ENCODE assay signal across 8 cellular contexts in genomic region chr1:206556748-206557635, GRCh38. TPM values are rescaled to one million over a fixed set of nuclear protein-coding genes. Genes with fewer than 3 reads are reported as not detected.
A peak's percentile ranks its signal among the peaks of the same experiment; 100 is the strongest.
DNase-seq lines count a peak whose midpoint lies in the region; ATAC-seq and TF ChIP-seq lines count a peak whose summit lies in the region.

No MANE protein-coding gene starts in this region.

- CTCF ChIA-PET in A673 (lab: Charles Lee) = no interaction called here
- CTCF ChIA-PET in activated CD8-positive, alpha-beta memory T cell treated with anti-CD3 and anti-CD28 coated beads, Interleukin-2, amount 10 ng/mL, durations not matched to agents 7 days and 5 days (lab: Charles Lee) = interaction anchor here (0.8 to 21.2 kb wide), 8 partner anchors 10 to 78 kb away, joined by 3 to 490 read pairs (median 5); partner anchors contain the start of genes DYRK3, EIF2D and RASSF5

- H3K36me3 Mint-ChIP-seq in activated CD8-positive, alpha-beta memory T cell treated with anti-CD3 and anti-CD28 coated beads, Interleukin-2, amount 10 ng/mL, durations not matched to agents 7 days and 5 days = peaks cover 45% of the 10 kb centered on the region

- H3K27ac Mint-ChIP-seq in activated CD8-positive, alpha-beta memory T cell treated with anti-CD3 and anti-CD28 coated beads, Interleukin-2, amount 10 ng/mL, durations not matched to agents 7 days and 5 days = peak overlapping the region; percentile 96

- H3K4me1 ChIP-seq in A673 (ENCODE audit: insufficient read depth, low read length, poor library complexity, severe bottlenecking) (peaks cover 3% of the 10 kb centered on the region), endocrine pancreas (ENCODE audit: control insufficient read depth, insufficient read depth, low read length) (peaks cover 10% of the 10 kb centered on the region), mucosa of descending colon (ENCODE audit: low read depth) (peaks cover 37% of the 10 kb centered on the region)

- intact Hi-C loops in A673 (cut with micrococcal nuclease; ENCODE audit: unreplicated experiment) (no loop called here), mucosa of descending colon (cut with DNase I, micrococcal nuclease) (no loop called here)

- TF ChIP-seq CTCF in A673 (conservative IDR thresholded peaks at IDR 0.05; ENCODE audit: low read depth, low read length) (no peak), mucosa of descending colon (IDR thresholded peaks at IDR 0.05) (no peak)

- peak overlapping the region; percentile 98 for H3K4me3 Mint-ChIP-seq in activated CD8-positive, alpha-beta memory T cell treated with anti-CD3 and anti-CD28 coated beads, Interleukin-2, amount 10 ng/mL, durations not matched to agents 7 days and 5 days

- H3K27me3 ChIP-seq in A673 (replicated peaks; ENCODE audit: insufficient read depth, low read depth, low read length, poor library complexity) = no peaks in the 10 kb centered on the region
- H3K27me3 ChIP-seq in endocrine pancreas (ENCODE audit: control insufficient read depth, insufficient read depth, low read length) = no peaks in the 10 kb centered on the region

- no TSS peak for BruUV-seq in A673 (replicated peaks; lab: Mats Ljungman, UMichigan)

- peak overlapping the region; percentile 58 for H3K4me3 ChIP-seq in A673 (ENCODE audit: low read depth, low read length, poor library complexity, severe bottlenecking)
- H3K4me3 ChIP-seq in endocrine pancreas (ENCODE audit: control insufficient read depth, insufficient read depth, low read length) = peak overlapping the region; percentile 74
- peak overlapping the region; percentile 21 for H3K4me3 ChIP-seq in mucosa of descending colon

- H3K36me3 ChIP-seq in A673 (ENCODE audit: insufficient read depth, low read length, poor library complexity, severe bottlenecking) = no peaks in the 10 kb centered on the region
- no peaks in the 10 kb centered on the region for H3K36me3 ChIP-seq in endocrine pancreas (ENCODE audit: control insufficient read depth, insufficient read depth, low read length)
- H3K36me3 ChIP-seq in mucosa of descending colon (ENCODE audit: low read depth) = no peaks in the 10 kb centered on the region

- H3K27me3 Mint-ChIP-seq in activated CD8-positive, alpha-beta memory T cell treated with anti-CD3 and anti-CD28 coated beads, Interleukin-2, amount 10 ng/mL, durations not matched to agents 7 days and 5 days = no peaks in the 10 kb centered on the region

- POLR2A ChIA-PET in A673 (lab: Charles Lee; ENCODE audit: low non-redundant PET) = no interaction called here

- H3K9me3 ChIP-seq in A673 (ENCODE audit: low read depth, low read length, poor library complexity, severe bottlenecking) (no peaks in the 10 kb centered on the region), endocrine pancreas (ENCODE audit: control insufficient read depth, low read length) (no peaks in the 10 kb centered on the region), mucosa of descending colon (no peaks in the 10 kb centered on the region)

- H3K27ac ChIP-seq in A673 (ENCODE audit: low read depth, low read length, poor library complexity, severe bottlenecking) = no peak overlapping the region

- peaks cover 69% of the 10 kb centered on the region for H3K4me1 Mint-ChIP-seq in activated CD8-positive, alpha-beta memory T cell treated with anti-CD3 and anti-CD28 coated beads, Interleukin-2, amount 10 ng/mL, durations not matched to agents 7 days and 5 days

- ATAC-seq in GM18868 (IDR thresholded peaks at IDR 0.05; ENCODE audit: unreplicated experiment) (peak; percentile 48), HG03342 (IDR thresholded peaks at IDR 0.05; ENCODE audit: unreplicated experiment) (peak; percentile 47), mucosa of descending colon (peak; percentile 80)
- peak; percentile 72 for ATAC-seq in activated CD8-positive, alpha-beta memory T cell treated with anti-CD3 and anti-CD28 coated beads, Interleukin-2, amount 10 ng/mL, durations not matched to agents 7 days and 5 days

- peak overlapping the region; percentile 66 for H3K9ac ChIP-seq in endocrine pancreas (ENCODE audit: control insufficient read depth, insufficient read depth, low read length)

- H3K9me3 Mint-ChIP-seq in activated CD8-positive, alpha-beta memory T cell treated with anti-CD3 and anti-CD28 coated beads, Interleukin-2, amount 10 ng/mL, durations not matched to agents 7 days and 5 days (ENCODE audit: low read depth) = no peaks in the 10 kb centered on the region

- DNase-seq in A673 (ENCODE audit: low spot score) (peak; percentile 50), NOMO-1 treated with dmso at 0.1 percent for 144 hours (lab: John Stamatoyannopoulos, UW; ENCODE audit: unreplicated experiment) (peak; percentile 90), mucosa of descending colon (peak; percentile 86 to 95 (median 88))
- DNase-seq in activated CD8-positive, alpha-beta memory T cell treated with anti-CD3 and anti-CD28 coated beads, Interleukin-2, amount 10 ng/mL, durations not matched to agents 7 days and 5 days = peak; percentile 95
- DNase-seq in stimulated activated CD8-positive, alpha-beta memory T cell treated with anti-CD3 and anti-CD28 coated beads, Interleukin-4, amount 100 ng/mL, for 1 hour (ENCODE audit: low read depth in 2 of 2, low spot score in 1 of 2) = peak; percentile 67 to 77

RNA-seq across cellular contexts. Expression of gene RASSF5, which starts 49.7 kb away (rescaled TPM):
- total RNA-seq in A673 (2021) = 0.75 and 1.3 TPM in 2 replicates
- total RNA-seq in activated CD8-positive, alpha-beta memory T cell treated with anti-CD3 and anti-CD28 coated beads, Interleukin-2, amount 10 ng/mL, durations not matched to agents 7 days and 5 days = 100 to 1,000 TPM; 184 to 216 TPM
- total RNA-seq in mucosa of descending colon = 1 to 10 TPM; 5.3 to 7.6 (median 5.8) TPM

RNA-seq across cellular contexts. Expression of gene EIF2D, which starts 55.3 kb away (rescaled TPM):
- total RNA-seq in A673 (2021) (32.6 and 32.7 TPM in 2 replicates), mucosa of descending colon (10 to 100 TPM; 36.8 to 47.8 (median 43.9) TPM)
- total RNA-seq in activated CD8-positive, alpha-beta memory T cell treated with anti-CD3 and anti-CD28 coated beads, Interleukin-2, amount 10 ng/mL, durations not matched to agents 7 days and 5 days = 10 to 100 TPM; 51.7 to 68.4 TPM

Comparison
In these comparisons a context has a peak if more than half of its experiments do, and no peak if none do; other contexts are left out.
1. H3K4me3 ChIP-seq: peak in every context shown above with its lines; median percentile 74 in endocrine pancreas; 58 in A673; 21 in mucosa of descending colon.
2. RNA of gene RASSF5, which starts 49.7 kb away (total RNA-seq): 184 to 216 TPM in activated CD8-positive, alpha-beta memory T cell treated with anti-CD3 and anti-CD28 coated beads, Interleukin-2, amount 10 ng/mL, durations not matched to agents 7 days and 5 days; 5.3 to 7.6 TPM in mucosa of descending colon and 0.75 to 1.3 TPM in A673; every median in the first group is over 10 times any median in the second.
3. Peak in every context shown above with its lines, with median percentiles within 50 percentile points of each other: DNase-seq and ATAC-seq.